23 cellular contexts compared by ENCODE assay signal in genomic region chr2:166881177-166881576, GRCh38. TPM values are rescaled to one million over a fixed set of nuclear protein-coding genes. Genes with fewer than 3 reads are reported as not detected.
DNase-seq lines count a peak whose midpoint lies in the region; ATAC-seq and TF ChIP-seq lines count a peak whose summit lies in the region.
"Had no signal": no experiment of that assay in that cellular context is flagged by ENCODE, and none has a peak within 500 bp of the region (broad histone marks: within the 10 kb centered on the region; RNA-seq: fewer than 3 reads in every experiment).

No MANE protein-coding gene starts in this region.

- no peaks in the 10 kb centered on the region for H3K4me1 ChIP-seq in adipocyte (ENCODE audit: control insufficient read depth, insufficient read depth, low read length)
- H3K4me1 ChIP-seq: A549 had no signal

- H3K36me3 ChIP-seq in adipocyte (ENCODE audit: control insufficient read depth, insufficient read depth, low read length, severe bottlenecking), result no peaks in the 10 kb centered on the region
- H3K36me3 ChIP-seq: BLaER1 treated with 17β-estradiol and CSF1 and Interleukin-3, amounts not matched to agents 10 nM and 100 nM had no signal

- no peak overlapping the region for H3K9ac ChIP-seq in adipocyte (ENCODE audit: low read length)
- H3K9ac ChIP-seq: BLaER1 treated with 17β-estradiol and CSF1 and Interleukin-3, amounts not matched to agents 10 nM and 100 nM had no signal

- no peaks in the 10 kb centered on the region for H3K9me3 ChIP-seq in adipocyte (ENCODE audit: control insufficient read depth, low read length)
- H3K9me3 ChIP-seq: A549; BLaER1 treated with 17β-estradiol and CSF1 and Interleukin-3, amounts not matched to agents 10 nM and 100 nM had no signal

- CTCF ChIA-PET in AG04449 (lab: Yijun Ruan, JAX), result no interaction called here
- CTCF ChIA-PET in T-cell (lab: Charles Lee), result no interaction called here

- TF ChIP-seq CTCF in AG04449 (IDR thresholded peaks at IDR 0.05; ENCODE audit: insufficient read depth, low read length, missing control alignments) (no peak), choroid plexus epithelial cell (conservative IDR thresholded peaks at IDR 0.05; ENCODE audit: low read depth, low read length) (no peak), lower leg skin (IDR thresholded peaks at IDR 0.05) (no peak), nephron progenitor cell (IDR thresholded peaks at IDR 0.05) (no peak)

- WGBS in lower leg skin, 2 donors, result 73 to 78% methylated on average over 1 of the region's 1 CpG

- peak; percentile 3 for DNase-seq in AG04449 (ENCODE audit: low read depth, low spot score)
- DNase-seq in adipocyte (ENCODE audit: low read depth), result peak; percentile 35
- DNase-seq in choroid plexus epithelial cell (ENCODE audit: low read depth), result peak; percentile 37
- peak; percentile 2 for DNase-seq in hepatic stellate cell (ENCODE audit: low spot score)
- no peak for DNase-seq in T-cell
- no peak for DNase-seq in lower leg skin (ENCODE audit: low spot score in 2 of 2)
- no peak for DNase-seq in nephron progenitor cell
- no peak for DNase-seq in amniotic stem cell (lab: John Stamatoyannopoulos, UW)
- DNase-seq: Calu3; CD8-positive, alpha-beta T cell; DMS 273 treated with DMSO at 0.1 percent for 48 hours; DMS53; DND-41; EL; GOT3; H7; HFFc6 had no signal

- H3K27me3 Mint-ChIP-seq in T-cell (no peaks in the 10 kb centered on the region), nephron progenitor cell (ENCODE audit: low read depth, poor library complexity) (no peaks in the 10 kb centered on the region)
- H3K27me3 Mint-ChIP-seq: B cell had no signal

- H3K27me3 ChIP-seq in adipocyte (replicated peaks; ENCODE audit: control insufficient read depth, insufficient read depth, low read length), result no peaks in the 10 kb centered on the region
- H3K27me3 ChIP-seq: BLaER1 treated with 17β-estradiol and CSF1 and Interleukin-3, amounts not matched to agents 10 nM and 100 nM had no signal

- H3K9me3 Mint-ChIP-seq in T-cell (no peaks in the 10 kb centered on the region), nephron progenitor cell (no peaks in the 10 kb centered on the region)
- H3K9me3 Mint-ChIP-seq: CD8-positive, alpha-beta T cell had no signal

- intact Hi-C loops in lower leg skin (cut with DNase I; ENCODE audit: low total_unique reads), result no loop called here

- H3K4me3 Mint-ChIP-seq in T-cell (no peak overlapping the region), nephron progenitor cell (no peak overlapping the region)
- H3K4me3 Mint-ChIP-seq: B cell; CD8-positive, alpha-beta T cell; HFFc6 had no signal

- no peaks in the 10 kb centered on the region for H3K4me1 Mint-ChIP-seq in T-cell
- no peaks in the 10 kb centered on the region for H3K4me1 Mint-ChIP-seq in nephron progenitor cell
- H3K4me1 Mint-ChIP-seq: B cell had no signal

- H3K27ac Mint-ChIP-seq in T-cell (no peak overlapping the region), nephron progenitor cell (no peak overlapping the region)
- H3K27ac Mint-ChIP-seq: B cell; CD8-positive, alpha-beta T cell; HFFc6 had no signal

- TF ChIP-seq POLR2A in lower leg skin (IDR thresholded peaks at IDR 0.05), result no peak

- H3K4me3 ChIP-seq in AG04449 (ENCODE audit: low read depth, low read length) (no peak overlapping the region), adipocyte (ENCODE audit: low read length) (no peak overlapping the region), choroid plexus epithelial cell (ENCODE audit: low read depth, low read length) (no peak overlapping the region), lower leg skin (ENCODE audit: low read depth, poor library complexity, severe bottlenecking) (no peak overlapping the region)
- H3K4me3 ChIP-seq: A549; BLaER1 treated with 17β-estradiol and CSF1 and Interleukin-3, amounts not matched to agents 10 nM and 100 nM; GM12878 had no signal

- ATAC-seq in T-cell (replicated peaks in 1 of 4), result no peak
- ATAC-seq: A549; CD8-positive, alpha-beta T cell; GM12878; HCT116 had no signal

- H3K36me3 Mint-ChIP-seq in T-cell (no peaks in the 10 kb centered on the region), nephron progenitor cell (ENCODE audit: low read depth) (no peaks in the 10 kb centered on the region)
- H3K36me3 Mint-ChIP-seq: CD8-positive, alpha-beta T cell had no signal

- POLR2A ChIA-PET in AG04449 (lab: Yijun Ruan, JAX) (no interaction called here), T-cell (lab: Charles Lee) (no interaction called here)

RNA-seq across cellular contexts. Expression of gene XIRP2, which starts 7.1 kb away (rescaled TPM):
- total RNA-seq in T-cell (not detected), lower leg skin (under 1 TPM in 1 of 4 donors, not detected in 3; 0.06 TPM)
- total RNA-seq: B cell; Calu3; CD8-positive, alpha-beta T cell; G401; GM12878; H7; HFFc6 had no signal

Comparison
In these comparisons a context has a peak if more than half of its experiments do, and no peak if none do; other contexts are left out.
1. DNase-seq: peak in AG04449 (single experiment), adipocyte (single experiment), choroid plexus epithelial cell (single experiment) and hepatic stellate cell (single experiment); none in T-cell (0 of 34), lower leg skin (0 of 2), nephron progenitor cell (single experiment) and amniotic stem cell (single experiment).